Comparison of ENCODE assay signal across 8 cellular contexts in genomic region chr12:55729592-55730446, GRCh38. TPM values are rescaled to one million over a fixed set of nuclear protein-coding genes. Genes with fewer than 3 reads are reported as not detected.
DNase-seq lines count a peak whose midpoint lies in the region; ATAC-seq and TF ChIP-seq lines count a peak whose summit lies in the region.

No MANE protein-coding gene starts in this region.

- H3K27ac ChIP-seq in IMR-90 (ENCODE audit: insufficient read depth, low read length) (peak overlapping the region; percentile 98), PC-3 (ENCODE audit: low read length) (peak overlapping the region; percentile 98), thymus (ENCODE audit: low read depth) (peak overlapping the region; percentile 91)

- H3K4me1 ChIP-seq in IMR-90 (ENCODE audit: control insufficient read depth, insufficient read depth, low read length) = peaks cover 8% of the 10 kb centered on the region
- H3K4me1 ChIP-seq in PC-3 (ENCODE audit: insufficient read depth, low read length) = peaks cover 24% of the 10 kb centered on the region
- H3K4me1 ChIP-seq in thymus (ENCODE audit: control insufficient read depth, insufficient read depth, low read length) = peaks cover 7% of the 10 kb centered on the region

- in situ Hi-C loops in IMR-90 (cut with MboI; ENCODE audit: low sequenced_read_pairs) = no loop called here

- peak overlapping the region; percentile 98 for H3K56ac ChIP-seq in IMR-90 (ENCODE audit: extremely low read depth, insufficient read depth, low read length)

- H3K27me3 Mint-ChIP-seq in natural killer cell treated with Interleukin-12 subunit alpha and Interleukin-12 subunit beta and Interleukin-15 and Interleukin-18, amount 100 ng/mL, for 72 hours = no peaks in the 10 kb centered on the region

- H3K23ac ChIP-seq in IMR-90 (ENCODE audit: low read depth, low read length) = peak overlapping the region; percentile 99

- POLR2A ChIA-PET in IMR-90 (lab: Charles Lee; ENCODE audit: unreplicated experiment) = interaction anchor here (0.6 to 1.7 kb wide), 5 partner anchors 9 to 277 kb away, joined by 3 to 8 read pairs (median 5); partner anchors contain the start of genes PYM1 and RDH5
- POLR2A ChIA-PET in PC-3 (lab: Charles Lee; ENCODE audit: unreplicated experiment) = interaction anchor here (0.6 to 2.0 kb wide), 11 partner anchors 9 to 907 kb away, joined by 3 to 18 read pairs (median 6); partner anchors contain the start of genes ORMDL2 and SARNP

- BruUV-seq in IMR-90 (replicated peaks; lab: Mats Ljungman, UMichigan) (TSS peak; percentile 72), PC-3 (replicated peaks; lab: Mats Ljungman, UMichigan) (TSS peak; percentile 81)

- no peaks in the 10 kb centered on the region for H3K9me1 ChIP-seq in IMR-90 (ENCODE audit: insufficient read depth, low read length)

- H2AK9ac ChIP-seq in IMR-90 (replicated peaks; ENCODE audit: low read depth, low read length, poor library complexity) = peak overlapping the region; percentile 100

- H3K4me3 ChIP-seq in IMR-90 (ENCODE audit: insufficient read depth, low read depth, low read length) (peak overlapping the region; percentile 90), PC-3 (ENCODE audit: low read length) (peak overlapping the region; percentile 88), fibroblast of villous mesenchyme (ENCODE audit: low read depth, low read length) (peak overlapping the region; percentile 88), thymus (ENCODE audit: low read length) (peak overlapping the region; percentile 67)

- H3K79me1 ChIP-seq in IMR-90 (ENCODE audit: low read depth in 1 of 2, low read length in 2 of 2) = peaks cover 4 to 61% of the 10 kb centered on the region in 2 experiments

- H2AFZ ChIP-seq in IMR-90 (replicated peaks; ENCODE audit: low read length, poor library complexity) (peak overlapping the region; percentile 94), PC-3 (ENCODE audit: low read length) (peak overlapping the region; percentile 84)

- H2BK20ac ChIP-seq in IMR-90 (ENCODE audit: low read depth, low read length) = peak overlapping the region; percentile 82

- peak overlapping the region; percentile 98 for H2BK120ac ChIP-seq in IMR-90 (ENCODE audit: low read depth, low read length)

- peaks cover 37% of the 10 kb centered on the region for H3K79me2 ChIP-seq in PC-3 (ENCODE audit: low read length)

- H3K9ac ChIP-seq in IMR-90 (ENCODE audit: low read depth, low read length) = peak overlapping the region; percentile 92
- H3K9ac ChIP-seq in PC-3 (ENCODE audit: low read length) = peak overlapping the region; percentile 97

- peak overlapping the region; percentile 100 for H3K4ac ChIP-seq in IMR-90 (ENCODE audit: low read depth, low read length)

- H3K9me3 ChIP-seq in IMR-90 (ENCODE audit: control insufficient read depth, insufficient read depth, low read length) (no peaks in the 10 kb centered on the region), PC-3 (ENCODE audit: low read length) (no peaks in the 10 kb centered on the region), thymus (ENCODE audit: control insufficient read depth) (no peaks in the 10 kb centered on the region)

- H3K36me3 ChIP-seq in IMR-90 (ENCODE audit: control insufficient read depth, insufficient read depth, low read length) (peaks cover 24% of the 10 kb centered on the region), PC-3 (ENCODE audit: low read depth, low read length) (peaks cover 15% of the 10 kb centered on the region), thymus (ENCODE audit: control insufficient read depth, insufficient read depth) (no peaks in the 10 kb centered on the region)

- no peak; the same call in 1 of the 2 replicates for TF ChIP-seq RAD21 in IMR-90 (IDR thresholded peaks at IDR 0.05; ENCODE audit: low read length)

- peak overlapping the region; percentile 99 for H3K14ac ChIP-seq in IMR-90 (replicated peaks; ENCODE audit: low read depth, low read length)

- CTCF ChIA-PET in IMR-90 (lab: Yijun Ruan, JAX) (interaction anchor here (0.7 to 2.0 kb wide), 3 partner anchors 8 to 54 kb away, joined by 3 to 16 read pairs (median 3); no protein-coding TSS in a partner anchor), PC-3 (lab: Charles Lee) (interaction anchor here (0.5 to 2.1 kb wide), 5 partner anchors 9 to 492 kb away, joined by 3 to 14 read pairs (median 7); partner anchors contain the start of gene RNF41)

- peak overlapping the region; percentile 99 for H2AK5ac ChIP-seq in IMR-90 (ENCODE audit: low read depth, low read length)

- peak; percentile 40 for ATAC-seq in GM21576 (IDR thresholded peaks at IDR 0.05; ENCODE audit: unreplicated experiment)
- ATAC-seq in IMR-90 (ENCODE audit: low read depth) = peak; percentile 64
- peak; percentile 70 for ATAC-seq in PC-3
- ATAC-seq in natural killer cell treated with Interleukin-12 subunit alpha and Interleukin-12 subunit beta and Interleukin-15 and Interleukin-18, amount 100 ng/mL, for 72 hours = peak; percentile 74 to 77

- peaks cover 42 to 46% of the 10 kb centered on the region in 2 donors for H3K4me1 Mint-ChIP-seq in natural killer cell treated with Interleukin-12 subunit alpha and Interleukin-12 subunit beta and Interleukin-15 and Interleukin-18, amount 100 ng/mL, for 72 hours (ENCODE audit: low read depth in 2 of 2)

- TF ChIP-seq CTCF in IMR-90 (conservative IDR thresholded peaks at IDR 0.05; ENCODE audit: low read depth, low read length) = 0 out of 2 replicates have a peak, but pooled peaks have one; percentile 12
- no peak for TF ChIP-seq CTCF in PC-3 (conservative IDR thresholded peaks at IDR 0.05; ENCODE audit: low read depth, low read length)
- no peak for TF ChIP-seq CTCF in fibroblast of villous mesenchyme (IDR thresholded peaks at IDR 0.05; ENCODE audit: insufficient read depth, low read depth, low read length)

- peak overlapping the region; percentile 99 for H2BK5ac ChIP-seq in IMR-90 (ENCODE audit: low read depth, low read length, poor library complexity, severe bottlenecking)

- TF ChIP-seq POLR2A in IMR-90 (IDR thresholded peaks at IDR 0.05; ENCODE audit: low read depth, low read length) = peak; percentile 90

- H4K20me1 ChIP-seq in IMR-90 (ENCODE audit: insufficient read depth, low read length) (peaks cover 43% of the 10 kb centered on the region), PC-3 (ENCODE audit: low read length) (peaks cover 8% of the 10 kb centered on the region)

- no peaks in the 10 kb centered on the region for H3F3A ChIP-seq in PC-3 (ENCODE audit: low read length, unreplicated experiment)

- no peaks in the 10 kb centered on the region for H3K27me3 ChIP-seq in IMR-90 (ENCODE audit: control insufficient read depth, insufficient read depth, low read length)
- no peaks in the 10 kb centered on the region for H3K27me3 ChIP-seq in PC-3 (ENCODE audit: low read length)
- H3K27me3 ChIP-seq in thymus (ENCODE audit: control insufficient read depth, insufficient read depth) = no peaks in the 10 kb centered on the region

- H4K91ac ChIP-seq in IMR-90 (ENCODE audit: insufficient read depth, low read depth, low read length) = peak overlapping the region; percentile 100

- no peaks in the 10 kb centered on the region for H3K9me2 ChIP-seq in PC-3 (replicated peaks; ENCODE audit: low read length)

- H3K4me3 Mint-ChIP-seq in natural killer cell treated with Interleukin-12 subunit alpha and Interleukin-12 subunit beta and Interleukin-15 and Interleukin-18, amount 100 ng/mL, for 72 hours = peak overlapping the region; percentile 92

- 20% methylated on average over 3 of the region's 25 CpGs; no CpG with 5 or more reads in 1 of the 2 experiments for WGBS in IMR-90 (ENCODE audit: extremely low coverage in 2 of 2, insufficient read length in 1 of 2), 2 experiments
- under 1% methylated on average over 25 of the region's 25 CpGs for WGBS in thymus

- H3K36me3 Mint-ChIP-seq in natural killer cell treated with Interleukin-12 subunit alpha and Interleukin-12 subunit beta and Interleukin-15 and Interleukin-18, amount 100 ng/mL, for 72 hours = no peaks in the 10 kb centered on the region

- intact Hi-C loops in IMR-90 (cut with micrococcal nuclease) = no loop called here
- intact Hi-C loops in PC-3 (cut with micrococcal nuclease) = loop anchor here (1.0 kb wide), 1 partner anchor 7 kb away; no protein-coding TSS in a partner anchor

- peak; percentile 95 for DNase-seq in Daoy (ENCODE audit: low read depth)
- peak; percentile 94 for DNase-seq in IMR-90
- peak; percentile 93 for DNase-seq in PC-3
- DNase-seq in activated gamma-delta T cell (lab: John Stamatoyannopoulos, UW) = peak; percentile 34
- DNase-seq in fibroblast of villous mesenchyme (ENCODE audit: low read depth) = peak; percentile 94
- peak; percentile 81 for DNase-seq in natural killer cell treated with Interleukin-12 subunit alpha and Interleukin-12 subunit beta and Interleukin-15 and Interleukin-18, amount 100 ng/mL, for 72 hours (ENCODE audit: low spot score)

- dilution Hi-C loops in IMR-90 (cut with HindIII; ENCODE audit: low sequenced_read_pairs, unreplicated experiment) = no loop called here

- peak overlapping the region; percentile 97 to 99 for H4K8ac ChIP-seq in IMR-90 (ENCODE audit: low read depth in 2 of 2, low read length in 2 of 2)

- no peaks in the 10 kb centered on the region for H3K9me3 Mint-ChIP-seq in natural killer cell treated with Interleukin-12 subunit alpha and Interleukin-12 subunit beta and Interleukin-15 and Interleukin-18, amount 100 ng/mL, for 72 hours

- H4K5ac ChIP-seq in IMR-90 (ENCODE audit: low read depth, low read length) = peak overlapping the region; percentile 81

- H3K4me2 ChIP-seq in IMR-90 (ENCODE audit: low read depth, low read length) (peak overlapping the region; percentile 71), PC-3 (ENCODE audit: low read length) (peak overlapping the region; percentile 99)

- peak overlapping the region; percentile 87 for H3K18ac ChIP-seq in IMR-90 (ENCODE audit: low read depth, low read length)

- H3K27ac Mint-ChIP-seq in natural killer cell treated with Interleukin-12 subunit alpha and Interleukin-12 subunit beta and Interleukin-15 and Interleukin-18, amount 100 ng/mL, for 72 hours = peak overlapping the region; percentile 96 to 99

- peak overlapping the region; percentile 97; the same call in 2 of the 3 replicates for H2BK15ac ChIP-seq in IMR-90 (ENCODE audit: low read depth, low read length)

RNA-seq across cellular contexts. Expression of gene CD63, which starts 1.0 kb away (rescaled TPM):
- 638 and 824 TPM in 2 replicates for total RNA-seq in Daoy (2014; rRNA removed; shearing (Covaris generic))
- total RNA-seq in IMR-90 (2012; rRNA removed) (995 and 1,796 TPM in 2 replicates), PC-3 (2014; rRNA removed) (784 and 869 TPM in 2 replicates), fibroblast of villous mesenchyme (2,280 and 2,284 TPM in 2 replicates)
- polyA plus RNA-seq in IMR-90 (2012; rRNA removed) (1,398 and 1,518 TPM in 2 replicates), thymus (598 TPM)
- polyA plus RNA-seq in IMR-90 (2012; cell fraction: cytosol; rRNA removed) = 856 and 974 TPM in 2 replicates
- 173 and 576 TPM in 2 replicates for polyA plus RNA-seq in IMR-90 (2012; cell fraction: nucleus; rRNA removed; ENCODE audit: low replicate concordance)
- 100 to 1,000 TPM; 263 to 327 TPM for total RNA-seq in natural killer cell treated with Interleukin-12 subunit alpha and Interleukin-12 subunit beta and Interleukin-15 and Interleukin-18, amount 100 ng/mL, for 72 hours

RNA-seq across cellular contexts. Expression of gene RDH5, which starts 9.6 kb away (rescaled TPM):
- total RNA-seq in Daoy (2014; rRNA removed; shearing (Covaris generic)) = 2.2 and 4.5 TPM in 2 replicates
- total RNA-seq in IMR-90 (2012; rRNA removed) (7.3 and 8.9 TPM in 2 replicates), PC-3 (2014; rRNA removed) (4.6 and 5.1 TPM in 2 replicates), fibroblast of villous mesenchyme (3.9 and 6.0 TPM in 2 replicates)
- polyA plus RNA-seq in IMR-90 (2012; rRNA removed) (18.8 and 21.0 TPM in 2 replicates), thymus (7.6 TPM)
- 16.9 and 19.9 TPM in 2 replicates for polyA plus RNA-seq in IMR-90 (2012; cell fraction: cytosol; rRNA removed)
- 85.3 and 102 TPM in 2 replicates for polyA plus RNA-seq in IMR-90 (2012; cell fraction: nucleus; rRNA removed; ENCODE audit: low replicate concordance)
- total RNA-seq in natural killer cell treated with Interleukin-12 subunit alpha and Interleukin-12 subunit beta and Interleukin-15 and Interleukin-18, amount 100 ng/mL, for 72 hours = 10 to 100 TPM; 10.2 to 11.7 TPM

RNA-seq across cellular contexts. Expression of gene GDF11, which starts 13.1 kb away (rescaled TPM):
- total RNA-seq in Daoy (2014; rRNA removed; shearing (Covaris generic)) = 1.5 and 2.5 TPM in 2 replicates
- total RNA-seq in IMR-90 (2012; rRNA removed) = 2.2 and 2.7 TPM in 2 replicates
- polyA plus RNA-seq in IMR-90 (2012; rRNA removed) = 12.9 and 13.6 TPM in 2 replicates
- 5.7 and 15.7 TPM in 2 replicates for polyA plus RNA-seq in IMR-90 (2012; cell fraction: cytosol; rRNA removed)
- 5.5 and 10.6 TPM in 2 replicates for polyA plus RNA-seq in IMR-90 (2012; cell fraction: nucleus; rRNA removed; ENCODE audit: low replicate concordance)
- 7.1 and 17.4 TPM in 2 replicates for total RNA-seq in PC-3 (2014; rRNA removed)
- 3.9 and 6.5 TPM in 2 replicates for total RNA-seq in fibroblast of villous mesenchyme
- total RNA-seq in natural killer cell treated with Interleukin-12 subunit alpha and Interleukin-12 subunit beta and Interleukin-15 and Interleukin-18, amount 100 ng/mL, for 72 hours = 10 to 100 TPM in 1 of 2 donors, 1 to 10 TPM in 1; 5.0 to 18.4 TPM
- polyA plus RNA-seq in thymus = 2.8 TPM

RNA-seq across cellular contexts. Expression of gene BLOC1S1, which starts 14.0 kb away (rescaled TPM):
- 112 and 135 TPM in 2 replicates for total RNA-seq in Daoy (2014; rRNA removed; shearing (Covaris generic))
- total RNA-seq in IMR-90 (2012; rRNA removed) (128 and 158 TPM in 2 replicates), PC-3 (2014; rRNA removed) (63.5 and 90.8 TPM in 2 replicates), fibroblast of villous mesenchyme (36.3 and 54.4 TPM in 2 replicates)
- polyA plus RNA-seq in IMR-90 (2012; rRNA removed) (280 and 285 TPM in 2 replicates), thymus (190 TPM)
- polyA plus RNA-seq in IMR-90 (2012; cell fraction: cytosol; rRNA removed) = 332 and 427 TPM in 2 replicates
- 75.9 and 113 TPM in 2 replicates for polyA plus RNA-seq in IMR-90 (2012; cell fraction: nucleus; rRNA removed; ENCODE audit: low replicate concordance)
- total RNA-seq in natural killer cell treated with Interleukin-12 subunit alpha and Interleukin-12 subunit beta and Interleukin-15 and Interleukin-18, amount 100 ng/mL, for 72 hours = 10 to 100 TPM; 54.8 to 85.8 TPM

RNA-seq across cellular contexts. Expression of gene ITGA7, which starts 22.1 kb away (rescaled TPM):
- 2.4 and 3.4 TPM in 2 replicates for total RNA-seq in Daoy (2014; rRNA removed; shearing (Covaris generic))
- total RNA-seq in IMR-90 (2012; rRNA removed) (3.9 and 4.4 TPM in 2 replicates), PC-3 (2014; rRNA removed) (4.4 and 9.7 TPM in 2 replicates), fibroblast of villous mesenchyme (1.3 TPM in 2 replicates)
- polyA plus RNA-seq in IMR-90 (2012; rRNA removed) (13.9 and 15.7 TPM in 2 replicates), thymus (18.7 TPM)
- polyA plus RNA-seq in IMR-90 (2012; cell fraction: cytosol; rRNA removed) = 12.1 and 23.0 TPM in 2 replicates
- polyA plus RNA-seq in IMR-90 (2012; cell fraction: nucleus; rRNA removed; ENCODE audit: low replicate concordance) = 89.0 and 117 TPM in 2 replicates
- total RNA-seq in natural killer cell treated with Interleukin-12 subunit alpha and Interleukin-12 subunit beta and Interleukin-15 and Interleukin-18, amount 100 ng/mL, for 72 hours = 1 to 10 TPM; 2.1 to 4.2 TPM

Comparison
In these comparisons a context has a peak if more than half of its experiments do, and no peak if none do; other contexts are left out.
1. Peak in every context shown above with its lines: DNase-seq, ATAC-seq, H3K4me3 ChIP-seq and H3K27ac ChIP-seq.
2. DNase-seq: peak in every context shown above with its lines; median percentile 95 in Daoy; 94 in IMR-90; 94 in fibroblast of villous mesenchyme; 93 in PC-3; 81 in natural killer cell treated with Interleukin-12 subunit alpha and Interleukin-12 subunit beta and Interleukin-15 and Interleukin-18, amount 100 ng/mL, for 72 hours; 34 in activated gamma-delta T cell.